ENCODE assay signal across 19 cellular contexts in genomic region chrX:139077303-139078131, GRCh38.
DNase-seq lines count a peak whose midpoint lies in the region; ATAC-seq and TF ChIP-seq lines count a peak whose summit lies in the region.
"Had no signal": no experiment of that assay in that cellular context is flagged by ENCODE, and none has a peak within 500 bp of the region (broad histone marks: within the 10 kb centered on the region; RNA-seq: fewer than 3 reads in every experiment).

No MANE protein-coding gene starts in this region.

- DNase-seq in Daoy (ENCODE audit: low read depth) (peak; percentile 21), Panc1 (ENCODE audit: low read depth, low spot score) (peak; percentile 51), fibroblast of gingiva (ENCODE audit: low read depth) (peak; percentile 77), renal cortical epithelial cell (ENCODE audit: low read depth) (peak; percentile 94), sciatic nerve (ENCODE audit: low spot score) (no peak), WTC11 (ENCODE audit: low spot score) (no peak)
- DNase-seq in T-helper 2 cell treated with Interferon-gamma antibody and Interleukin-4, amounts not matched to agents 5 μg/mL and 100 μg/mL, for 36 hours (ENCODE audit: low spot score), result no peak
- DNase-seq: activated CD8-positive, alpha-beta T cell treated with anti-CD3 and anti-CD28 coated beads for 36 hours; CD4-positive, alpha-beta memory T cell; dorsolateral prefrontal cortex; gastrocnemius medialis; immature natural killer cell; NCI-H187 treated with DMSO at 0.1 percent for 48 hours; NCI-H524 treated with DMSO at 0.1 percent for 48 hours; stimulated activated CD4-positive, alpha-beta T cell treated with anti-CD3 and anti-CD28 coated beads, Interleukin-4, amount 100 ng/mL, for 24 hours; upper lobe of left lung had no signal

- no peak overlapping the region for H3K27ac ChIP-seq in Panc1 (ENCODE audit: low read length)
- H3K27ac ChIP-seq: dorsolateral prefrontal cortex, gastrocnemius medialis, KMS-11, upper lobe of left lung had no signal

- no TSS peak for BruUV-seq in Panc1 (replicated peaks; lab: Mats Ljungman, UMichigan)

- no peaks in the 10 kb centered on the region for H3K36me3 ChIP-seq in Panc1 (ENCODE audit: control insufficient read depth, insufficient read depth, low read length)
- H3K36me3 ChIP-seq: gastrocnemius medialis, upper lobe of left lung had no signal

- H3K4me1 Mint-ChIP-seq in T-helper 2 cell treated with Interferon-gamma antibody and Interleukin-4, amounts not matched to agents 5 μg/mL and 100 μg/mL, for 36 hours (ENCODE audit: low read depth), result no peaks in the 10 kb centered on the region
- peaks cover 11% of the 10 kb centered on the region for H3K4me1 Mint-ChIP-seq in WTC11
- H3K4me1 Mint-ChIP-seq: activated T-helper 17 cell treated with anti-CD3 and anti-CD28 coated beads, Interleukin-2, amount 50 U/mL, for 72 hours; CD4-positive, alpha-beta memory T cell; immature natural killer cell had no signal

- H3K27ac Mint-ChIP-seq in T-helper 2 cell treated with Interferon-gamma antibody and Interleukin-4, amounts not matched to agents 5 μg/mL and 100 μg/mL, for 36 hours, result no peak overlapping the region
- H3K27ac Mint-ChIP-seq in WTC11, result no peak overlapping the region
- H3K27ac Mint-ChIP-seq: activated CD8-positive, alpha-beta T cell treated with anti-CD3 and anti-CD28 coated beads for 36 hours; activated T-helper 17 cell treated with anti-CD3 and anti-CD28 coated beads, Interleukin-2, amount 50 U/mL, for 72 hours; CD4-positive, alpha-beta memory T cell; immature natural killer cell had no signal

- no peaks in the 10 kb centered on the region for H3K4me1 ChIP-seq in Panc1 (ENCODE audit: control insufficient read depth, insufficient read depth, low read length)
- H3K4me1 ChIP-seq: upper lobe of left lung had no signal

- no peak overlapping the region for H3K4me3 Mint-ChIP-seq in T-helper 2 cell treated with Interferon-gamma antibody and Interleukin-4, amounts not matched to agents 5 μg/mL and 100 μg/mL, for 36 hours
- H3K4me3 Mint-ChIP-seq in WTC11, result no peak overlapping the region
- H3K4me3 Mint-ChIP-seq: activated CD8-positive, alpha-beta T cell treated with anti-CD3 and anti-CD28 coated beads for 36 hours; activated T-helper 17 cell treated with anti-CD3 and anti-CD28 coated beads, Interleukin-2, amount 50 U/mL, for 72 hours; CD4-positive, alpha-beta memory T cell; immature natural killer cell had no signal

- ATAC-seq in Panc1, result no peak
- ATAC-seq in sciatic nerve, result no peak
- ATAC-seq in WTC11, result no peak
- ATAC-seq: activated CD8-positive, alpha-beta T cell treated with anti-CD3 and anti-CD28 coated beads for 36 hours; activated T-helper 17 cell treated with anti-CD3 and anti-CD28 coated beads, Interleukin-2, amount 50 U/mL, for 72 hours; gastrocnemius medialis; Right ventricle myocardium inferior had no signal

- no peak overlapping the region for H3K4me3 ChIP-seq in Panc1 (ENCODE audit: low read depth in 2 of 2, low read length in 2 of 2)
- H3K4me3 ChIP-seq: dorsolateral prefrontal cortex, gastrocnemius medialis, upper lobe of left lung had no signal

- H3K36me3 Mint-ChIP-seq in T-helper 2 cell treated with Interferon-gamma antibody and Interleukin-4, amounts not matched to agents 5 μg/mL and 100 μg/mL, for 36 hours (ENCODE audit: low read depth), result no peaks in the 10 kb centered on the region
- H3K36me3 Mint-ChIP-seq in WTC11, result no peaks in the 10 kb centered on the region
- H3K36me3 Mint-ChIP-seq: CD4-positive, alpha-beta memory T cell; immature natural killer cell had no signal

- in situ Hi-C loops in Panc1 (cut with HindIII; ENCODE audit: low pct_unique_long_range_greater_than_20kb, low sequenced_read_pairs), result no loop called here

- H3K9me3 ChIP-seq in Panc1 (ENCODE audit: control insufficient read depth, insufficient read depth, low read depth, low read length), result no peaks in the 10 kb centered on the region
- H3K9me3 ChIP-seq: gastrocnemius medialis, upper lobe of left lung had no signal

- H3K27me3 ChIP-seq in Panc1 (ENCODE audit: control insufficient read depth, insufficient read depth, low read length), result no peaks in the 10 kb centered on the region
- H3K27me3 ChIP-seq: gastrocnemius medialis, upper lobe of left lung had no signal

- TF ChIP-seq CTCF in Panc1 (IDR thresholded peaks at IDR 0.05) (no peak), WTC11 (IDR thresholded peaks at IDR 0.05) (no peak)

- no peaks in the 10 kb centered on the region for H3K9me3 Mint-ChIP-seq in T-helper 2 cell treated with Interferon-gamma antibody and Interleukin-4, amounts not matched to agents 5 μg/mL and 100 μg/mL, for 36 hours
- H3K9me3 Mint-ChIP-seq in WTC11, result no peaks in the 10 kb centered on the region
- H3K9me3 Mint-ChIP-seq: activated CD8-positive, alpha-beta T cell treated with anti-CD3 and anti-CD28 coated beads for 36 hours; activated T-helper 17 cell treated with anti-CD3 and anti-CD28 coated beads, Interleukin-2, amount 50 U/mL, for 72 hours; immature natural killer cell had no signal

- CTCF ChIA-PET in Panc1 (lab: Charles Lee) (no interaction called here), WTC11 (lab: Charles Lee) (no interaction called here)

- POLR2A ChIA-PET in Panc1 (lab: Charles Lee) (no interaction called here), WTC11 (lab: Charles Lee) (no interaction called here)

- no peaks in the 10 kb centered on the region for H3K27me3 Mint-ChIP-seq in T-helper 2 cell treated with Interferon-gamma antibody and Interleukin-4, amounts not matched to agents 5 μg/mL and 100 μg/mL, for 36 hours (ENCODE audit: low read depth)
- no peaks in the 10 kb centered on the region for H3K27me3 Mint-ChIP-seq in WTC11 (ENCODE audit: low read depth)
- H3K27me3 Mint-ChIP-seq: activated CD8-positive, alpha-beta T cell treated with anti-CD3 and anti-CD28 coated beads for 36 hours; activated T-helper 17 cell treated with anti-CD3 and anti-CD28 coated beads, Interleukin-2, amount 50 U/mL, for 72 hours; CD4-positive, alpha-beta memory T cell had no signal

- intact Hi-C loops in Panc1 (cut with micrococcal nuclease; ENCODE audit: unreplicated experiment) (no loop called here), sciatic nerve (cut with DNase I) (no loop called here)

TF ChIP-seq in WTC11, 78 proteins besides CTCF, POLR2A, EP300 and RAD21 (continues in another document):
- TF ChIP-seq, protein P1, sequence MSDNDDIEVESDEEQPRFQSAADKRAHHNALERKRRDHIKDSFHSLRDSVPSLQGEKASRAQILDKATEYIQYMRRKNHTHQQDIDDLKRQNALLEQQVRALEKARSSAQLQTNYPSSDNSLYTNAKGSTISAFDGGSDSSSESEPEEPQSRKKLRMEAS (CRISPR knock-in tag; IDR thresholded peaks at IDR 0.05), result no peak
- TF ChIP-seq RORB (CRISPR knock-in tag; IDR thresholded peaks at IDR 0.05) (no peak), ZNF219 (CRISPR knock-in tag; IDR thresholded peaks at IDR 0.05; ENCODE audit: borderline replicate concordance) (no peak), TCF7 (CRISPR knock-in tag; IDR thresholded peaks at IDR 0.05; ENCODE audit: low read depth) (no peak), PRDM15 (CRISPR knock-in tag; IDR thresholded peaks at IDR 0.05) (no peak), ZNF138 (CRISPR knock-in tag; conservative IDR thresholded peaks at IDR 0.05) (no peak), ZNF263 (CRISPR knock-in tag; IDR thresholded peaks at IDR 0.05; ENCODE audit: low read depth) (no peak), ATF1 (CRISPR knock-in tag; IDR thresholded peaks at IDR 0.05) (no peak), OVOL2 (CRISPR knock-in tag; IDR thresholded peaks at IDR 0.05; ENCODE audit: borderline replicate concordance) (no peak)

Comparison
In these comparisons a context has a peak if more than half of its experiments do, and no peak if none do; other contexts are left out.
1. DNase-seq: peak in Daoy (single experiment), Panc1 (single experiment), fibroblast of gingiva (single experiment) and renal cortical epithelial cell (single experiment); none in sciatic nerve (single experiment), T-helper 2 cell treated with Interferon-gamma antibody and Interleukin-4, amounts not matched to agents 5 μg/mL and 100 μg/mL, for 36 hours (single experiment) and WTC11 (single experiment).